ENCODE assay signal across 11 cellular contexts in the genomic region with DNA sequence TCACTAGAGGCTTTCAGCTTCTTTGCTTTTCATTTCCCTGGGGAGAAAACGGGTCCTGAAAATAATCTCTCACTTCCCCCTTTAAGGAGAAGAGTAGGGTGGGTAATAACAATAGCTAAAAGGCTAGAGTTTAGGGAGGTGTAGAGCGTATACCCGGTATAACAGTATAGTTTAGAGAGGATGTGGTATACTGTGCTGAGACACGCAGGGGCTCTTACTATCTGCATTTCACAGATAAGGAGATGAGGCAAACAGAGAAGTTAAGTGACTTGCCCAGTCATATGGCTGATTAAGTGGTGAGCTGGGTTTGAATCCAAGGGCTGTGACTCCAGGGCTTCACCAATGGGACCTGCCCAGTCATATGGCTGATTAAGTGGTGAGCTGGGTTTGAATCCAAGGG. TPM values are rescaled to one million over a fixed set of nuclear protein-coding genes. Genes with fewer than 3 reads are reported as not detected.
DNase-seq lines count a peak whose midpoint lies in the region; ATAC-seq and TF ChIP-seq lines count a peak whose summit lies in the region.
"Had no signal": no experiment of that assay in that cellular context is flagged by ENCODE, and none has a peak within 500 bp of the region (broad histone marks: within the 10 kb centered on the region; RNA-seq: fewer than 3 reads in every experiment).

No MANE protein-coding gene starts in this region.

- peak; percentile 33 for ATAC-seq in GM19372 (IDR thresholded peaks at IDR 0.05; ENCODE audit: low read depth, unreplicated experiment)
- ATAC-seq in HG02973 (IDR thresholded peaks at IDR 0.05; ENCODE audit: unreplicated experiment): peak; percentile 59
- no peak for ATAC-seq in foreskin keratinocyte

- no peak overlapping the region for H4K8ac ChIP-seq in trophoblast cell (ENCODE audit: low read depth, low read length)

- peaks cover 3% of the 10 kb centered on the region for H3K79me1 ChIP-seq in trophoblast cell (ENCODE audit: low read length)

- no peak overlapping the region for H4K12ac ChIP-seq in trophoblast cell (ENCODE audit: low read depth, low read length)

- no peak overlapping the region for H4K91ac ChIP-seq in trophoblast cell (ENCODE audit: low read depth, low read length)

- H2AFZ ChIP-seq in trophoblast cell (ENCODE audit: insufficient read depth, low read length, poor library complexity): no peak overlapping the region

- H3K27me3 ChIP-seq in GM06990 (replicated peaks; ENCODE audit: control insufficient read depth, insufficient read depth, low read length): no peaks in the 10 kb centered on the region
- H3K27me3 ChIP-seq in trophoblast cell (ENCODE audit: insufficient read depth, low read length): no peaks in the 10 kb centered on the region
- H3K27me3 ChIP-seq in foreskin keratinocyte: peaks cover 3% of the 10 kb centered on the region
- H3K27me3 ChIP-seq: colonic mucosa had no signal

- H3K27ac ChIP-seq in trophoblast cell (ENCODE audit: low read depth, low read length) (no peak overlapping the region), foreskin keratinocyte (no peak overlapping the region)
- H3K27ac ChIP-seq: colonic mucosa had no signal

- no peak overlapping the region for H3K18ac ChIP-seq in trophoblast cell (ENCODE audit: low read length)

- no peak for TF ChIP-seq POLR2A in NB4 (IDR thresholded peaks at IDR 0.05; ENCODE audit: extremely low read depth, insufficient read length)

- H2AK5ac ChIP-seq in trophoblast cell (ENCODE audit: low read length): no peak overlapping the region

- H3K14ac ChIP-seq in trophoblast cell (ENCODE audit: low read length): no peak overlapping the region

- no peak overlapping the region for H3K23ac ChIP-seq in trophoblast cell (ENCODE audit: low read length)

- H3K4me1 ChIP-seq in trophoblast cell (ENCODE audit: control insufficient read depth in 1 of 2, insufficient read depth in 2 of 2, low read length in 2 of 2): no peaks in the 10 kb centered on the region
- H3K4me1 ChIP-seq in foreskin keratinocyte: no peaks in the 10 kb centered on the region
- H3K4me1 ChIP-seq: colonic mucosa had no signal

- no CpG with 5 or more reads among the region's 4 CpGs for WGBS in trophoblast cell (ENCODE audit: extremely low coverage, insufficient coverage, insufficient read length)

- no peak overlapping the region for H3K4me2 ChIP-seq in trophoblast cell (ENCODE audit: low read length)

- no peak overlapping the region for H3K9ac ChIP-seq in trophoblast cell (ENCODE audit: low read length)

- H2BK120ac ChIP-seq in trophoblast cell (ENCODE audit: insufficient read depth, low read length, poor library complexity): no peak overlapping the region

- no peak overlapping the region for H2BK5ac ChIP-seq in trophoblast cell (ENCODE audit: low read depth, low read length, poor library complexity)

- H3K9me3 ChIP-seq in trophoblast cell (ENCODE audit: insufficient read depth, low read depth, low read length): no peaks in the 10 kb centered on the region
- H3K9me3 ChIP-seq: colonic mucosa had no signal

- H3K36me3 ChIP-seq in GM06990 (ENCODE audit: control insufficient read depth, insufficient read depth, low read length) (no peaks in the 10 kb centered on the region), trophoblast cell (ENCODE audit: control insufficient read depth in 1 of 2, insufficient read depth in 2 of 2, low read length in 2 of 2) (no peaks in the 10 kb centered on the region)
- H3K36me3 ChIP-seq: colonic mucosa had no signal

- H3K79me2 ChIP-seq in trophoblast cell (ENCODE audit: control insufficient read depth, insufficient read depth, low read length, poor library complexity): no peaks in the 10 kb centered on the region

- no peak overlapping the region for H3K4ac ChIP-seq in trophoblast cell (ENCODE audit: low read depth, low read length)

- peak; percentile 29 for DNase-seq in GM06990 (ENCODE audit: extremely low read depth, insufficient read length)
- DNase-seq in NB4 (ENCODE audit: low read depth): peak; percentile 66
- no peak for DNase-seq in trophoblast cell
- DNase-seq in activated T-cell treated with anti-CD3 and anti-CD28 coated beads, Interleukin-2, amount 50 U/mL, for 1 hour: no peak
- no peak for DNase-seq in islet precursor cell
- no peak for DNase-seq in foreskin keratinocyte
- DNase-seq: activated effector memory CD4-positive, alpha-beta T cell treated with Interleukin-2 at 50 U/mL for 16 hours; colonic mucosa; mesenchymal stem cell had no signal

- no peak overlapping the region for H2BK12ac ChIP-seq in trophoblast cell (ENCODE audit: low read length)

- H3K4me3 ChIP-seq in GM06990 (replicated peaks; ENCODE audit: low read depth, low read length): no peak overlapping the region
- no peak overlapping the region for H3K4me3 ChIP-seq in NB4 (ENCODE audit: low read depth, low read length)
- no peak overlapping the region for H3K4me3 ChIP-seq in trophoblast cell (ENCODE audit: low read depth, low read length)
- H3K4me3 ChIP-seq: colonic mucosa had no signal

- TF ChIP-seq CTCF in GM06990 (IDR thresholded peaks at IDR 0.05; ENCODE audit: insufficient read depth, low read length, poor library complexity, severe bottlenecking) (no peak), NB4 (IDR thresholded peaks at IDR 0.05; ENCODE audit: low read depth, low read length) (no peak), foreskin keratinocyte (conservative IDR thresholded peaks at IDR 0.05) (no peak)

RNA-seq across cellular contexts. Expression of gene KCNMB3, which starts 15.0 kb away (rescaled TPM):
- polyA plus RNA-seq in trophoblast cell (2013): 0.71 and 0.86 TPM in 2 replicates
- 0.42 and 0.54 TPM in 2 replicates for total RNA-seq in foreskin keratinocyte
- 0.49 and 0.54 TPM in 2 replicates for polyA plus RNA-seq in foreskin keratinocyte

RNA-seq across cellular contexts. Expression of gene ZNF639, which starts 57.0 kb away (rescaled TPM):
- polyA plus RNA-seq in trophoblast cell (2013): 17.0 and 17.6 TPM in 2 replicates
- total RNA-seq in foreskin keratinocyte: 34.3 and 38.5 TPM in 2 replicates
- 15.8 and 20.4 TPM in 2 replicates for polyA plus RNA-seq in foreskin keratinocyte

Comparison
In these comparisons a context has a peak if more than half of its experiments do, and no peak if none do; other contexts are left out.
1. DNase-seq: peak in GM06990 (single experiment) and NB4 (single experiment); none in trophoblast cell (0 of 2), activated T-cell treated with anti-CD3 and anti-CD28 coated beads, Interleukin-2, amount 50 U/mL, for 1 hour (single experiment), islet precursor cell (single experiment) and foreskin keratinocyte (0 of 2).